ENCODE assay signal across 1 cellular context in the genomic region with DNA sequence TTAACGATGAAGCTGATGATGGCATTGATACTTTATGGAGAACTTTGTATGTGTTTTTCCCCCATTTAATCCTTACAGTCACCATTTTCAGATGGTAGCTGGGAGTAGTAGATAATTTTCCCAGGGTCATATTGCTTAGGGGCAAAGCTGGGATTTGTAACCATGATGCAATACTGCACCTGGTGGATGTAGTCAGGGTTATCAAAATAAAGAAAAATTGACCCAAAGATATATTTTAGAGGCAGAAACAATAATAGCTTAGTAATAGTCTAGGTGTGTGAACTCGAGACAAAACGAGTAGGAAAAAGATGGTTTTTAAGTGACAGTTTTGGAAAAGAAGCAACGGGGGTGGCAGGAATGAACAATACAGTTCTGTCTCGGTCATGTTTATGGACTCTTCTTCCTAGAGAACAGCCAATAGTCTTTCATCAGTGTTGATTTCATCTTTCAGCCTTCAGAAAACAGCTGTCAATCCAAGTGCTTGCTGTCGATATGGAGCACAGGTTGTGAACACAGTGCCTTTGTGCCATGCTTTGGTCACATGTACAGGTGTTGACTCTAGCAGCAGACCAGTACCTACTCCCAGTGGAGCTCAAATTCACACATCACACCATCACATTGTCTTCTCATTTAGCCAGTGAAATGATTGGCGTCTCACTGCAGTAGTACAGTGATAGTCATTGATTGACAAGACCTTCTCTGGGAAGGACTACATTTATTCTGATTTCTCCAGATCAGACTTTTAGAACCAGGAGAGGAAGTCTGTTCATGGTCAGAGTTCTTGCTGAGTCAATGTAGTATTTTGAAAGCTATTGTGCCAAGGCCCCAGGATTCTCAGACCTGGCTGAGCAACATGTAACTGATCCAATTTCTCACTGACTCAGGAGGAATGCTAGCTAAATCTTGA.
TF ChIP-seq lines count a peak whose summit lies in the region.

No MANE protein-coding gene starts in this region.

TF ChIP-seq in GM23338, 12 proteins besides CTCF, POLR2A, EP300 and RAD21 (continued from another document):
- TF ChIP-seq, protein P1, sequence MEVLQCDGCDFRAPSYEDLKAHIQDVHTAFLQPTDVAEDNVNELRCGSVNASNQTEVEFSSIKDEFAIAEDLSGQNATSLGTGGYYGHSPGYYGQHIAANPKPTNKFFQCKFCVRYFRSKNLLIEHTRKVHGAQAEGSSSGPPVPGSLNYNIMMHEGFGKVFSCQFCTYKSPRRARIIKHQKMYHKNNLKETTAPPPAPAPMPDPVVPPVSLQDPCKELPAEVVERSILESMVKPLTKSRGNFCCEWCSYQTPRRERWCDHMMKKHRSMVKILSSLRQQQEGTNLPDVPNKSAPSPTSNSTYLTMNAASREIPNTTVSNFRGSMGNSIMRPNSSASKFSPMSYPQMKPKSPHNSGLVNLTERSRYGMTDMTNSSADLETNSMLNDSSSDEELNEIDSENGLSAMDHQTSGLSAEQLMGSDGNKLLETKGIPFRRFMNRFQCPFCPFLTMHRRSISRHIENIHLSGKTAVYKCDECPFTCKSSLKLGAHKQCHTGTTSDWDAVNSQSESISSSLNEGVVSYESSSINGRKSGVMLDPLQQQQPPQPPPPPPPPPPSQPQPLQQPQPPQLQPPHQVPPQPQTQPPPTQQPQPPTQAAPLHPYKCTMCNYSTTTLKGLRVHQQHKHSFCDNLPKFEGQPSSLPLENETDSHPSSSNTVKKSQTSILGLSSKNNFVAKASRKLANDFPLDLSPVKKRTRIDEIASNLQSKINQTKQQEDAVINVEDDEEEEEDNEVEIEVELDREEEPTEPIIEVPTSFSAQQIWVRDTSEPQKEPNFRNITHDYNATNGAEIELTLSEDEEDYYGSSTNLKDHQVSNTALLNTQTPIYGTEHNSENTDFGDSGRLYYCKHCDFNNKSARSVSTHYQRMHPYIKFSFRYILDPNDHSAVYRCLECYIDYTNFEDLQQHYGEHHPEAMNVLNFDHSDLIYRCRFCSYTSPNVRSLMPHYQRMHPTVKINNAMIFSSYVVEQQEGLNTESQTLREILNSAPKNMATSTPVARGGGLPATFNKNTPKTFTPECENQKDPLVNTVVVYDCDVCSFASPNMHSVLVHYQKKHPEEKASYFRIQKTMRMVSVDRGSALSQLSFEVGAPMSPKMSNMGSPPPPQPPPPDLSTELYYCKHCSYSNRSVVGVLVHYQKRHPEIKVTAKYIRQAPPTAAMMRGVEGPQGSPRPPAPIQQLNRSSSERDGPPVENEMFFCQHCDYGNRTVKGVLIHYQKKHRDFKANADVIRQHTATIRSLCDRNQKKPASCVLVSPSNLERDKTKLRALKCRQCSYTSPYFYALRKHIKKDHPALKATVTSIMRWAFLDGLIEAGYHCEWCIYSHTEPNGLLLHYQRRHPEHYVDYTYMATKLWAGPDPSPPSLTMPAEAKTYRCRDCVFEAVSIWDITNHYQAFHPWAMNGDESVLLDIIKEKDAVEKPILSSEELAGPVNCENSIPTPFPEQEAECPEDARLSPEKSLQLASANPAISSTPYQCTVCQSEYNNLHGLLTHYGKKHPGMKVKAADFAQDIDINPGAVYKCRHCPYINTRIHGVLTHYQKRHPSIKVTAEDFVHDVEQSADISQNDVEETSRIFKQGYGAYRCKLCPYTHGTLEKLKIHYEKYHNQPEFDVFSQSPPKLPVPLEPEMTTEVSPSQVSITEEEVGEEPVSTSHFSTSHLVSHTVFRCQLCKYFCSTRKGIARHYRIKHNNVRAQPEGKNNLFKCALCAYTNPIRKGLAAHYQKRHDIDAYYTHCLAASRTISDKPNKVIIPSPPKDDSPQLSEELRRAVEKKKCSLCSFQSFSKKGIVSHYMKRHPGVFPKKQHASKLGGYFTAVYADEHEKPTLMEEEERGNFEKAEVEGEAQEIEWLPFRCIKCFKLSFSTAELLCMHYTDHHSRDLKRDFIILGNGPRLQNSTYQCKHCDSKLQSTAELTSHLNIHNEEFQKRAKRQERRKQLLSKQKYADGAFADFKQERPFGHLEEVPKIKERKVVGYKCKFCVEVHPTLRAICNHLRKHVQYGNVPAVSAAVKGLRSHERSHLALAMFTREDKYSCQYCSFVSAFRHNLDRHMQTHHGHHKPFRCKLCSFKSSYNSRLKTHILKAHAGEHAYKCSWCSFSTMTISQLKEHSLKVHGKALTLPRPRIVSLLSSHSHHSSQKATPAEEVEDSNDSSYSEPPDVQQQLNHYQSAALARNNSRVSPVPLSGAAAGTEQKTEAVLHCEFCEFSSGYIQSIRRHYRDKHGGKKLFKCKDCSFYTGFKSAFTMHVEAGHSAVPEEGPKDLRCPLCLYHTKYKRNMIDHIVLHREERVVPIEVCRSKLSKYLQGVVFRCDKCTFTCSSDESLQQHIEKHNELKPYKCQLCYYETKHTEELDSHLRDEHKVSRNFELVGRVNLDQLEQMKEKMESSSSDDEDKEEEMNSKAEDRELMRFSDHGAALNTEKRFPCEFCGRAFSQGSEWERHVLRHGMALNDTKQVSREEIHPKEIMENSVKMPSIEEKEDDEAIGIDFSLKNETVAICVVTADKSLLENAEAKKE (CRISPR knock-in tag; IDR thresholded peaks at IDR 0.05): no peak
TF ChIP-seq in GM23338: peak in this region for 0.
